Comparison of ENCODE assay signal across 9 cellular contexts in the genomic region with DNA sequence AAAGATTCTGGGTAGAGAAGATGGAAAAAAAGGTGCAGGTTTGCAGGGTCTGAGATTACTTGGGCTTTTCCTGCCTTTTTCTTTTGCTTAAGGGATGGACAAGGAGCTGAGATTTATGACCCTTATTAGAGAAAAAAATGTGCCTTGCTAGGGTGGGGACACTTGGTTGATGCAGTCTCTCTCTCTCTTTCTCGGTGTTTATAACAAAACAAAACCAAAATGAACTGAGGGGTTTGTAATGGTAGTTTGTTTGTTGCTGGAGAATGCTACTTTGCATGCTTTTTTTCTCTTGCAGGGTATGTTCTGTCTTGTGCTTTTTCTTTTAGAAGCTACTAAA. TPM values are rescaled to one million over a fixed set of nuclear protein-coding genes. Genes with fewer than 3 reads are reported as not detected.
DNase-seq lines count a peak whose midpoint lies in the region; ATAC-seq and TF ChIP-seq lines count a peak whose summit lies in the region.
"Had no signal": no experiment of that assay in that cellular context is flagged by ENCODE, and none has a peak within 500 bp of the region (broad histone marks: within the 10 kb centered on the region; RNA-seq: fewer than 3 reads in every experiment).

No MANE protein-coding gene starts in this region.

- POLR2A ChIA-PET in Caco-2 (lab: Charles Lee), result no interaction called here

- no peaks in the 10 kb centered on the region for H3K4me1 ChIP-seq in Caco-2
- peaks cover 0 to 78% (median 24%) of the 10 kb centered on the region in 3 donors for H3K4me1 ChIP-seq in gastroesophageal sphincter
- H3K4me1 ChIP-seq in psoas muscle, result peaks cover 70% of the 10 kb centered on the region

- TF ChIP-seq CTCF in Caco-2 (IDR thresholded peaks at IDR 0.05; ENCODE audit: insufficient read depth in 1 of 2, low read depth in 1 of 2, low read length in 1 of 2, severe bottlenecking in 1 of 2, unreplicated experiment in 1 of 2), result no peak
- no peak for TF ChIP-seq CTCF in gastroesophageal sphincter (IDR thresholded peaks at IDR 0.05)
- no peak for TF ChIP-seq CTCF in psoas muscle (IDR thresholded peaks at IDR 0.05)

- H3K36me3 Mint-ChIP-seq in Caco-2 (ENCODE audit: insufficient read depth, unreplicated experiment), result peaks cover 30% of the 10 kb centered on the region

- intact Hi-C loops in Caco-2 (cut with micrococcal nuclease; ENCODE audit: unreplicated experiment) (no loop called here), psoas muscle (cut with DNase I) (loop anchor here in 1 of 2 donors (5.0 kb wide), 3 partner anchors 37 to 83 kb away; no protein-coding TSS in a partner anchor)

- peak overlapping the region; percentile 74 for H3K9ac ChIP-seq in SK-N-MC (ENCODE audit: insufficient read length)

- CTCF ChIA-PET in Caco-2 (lab: Charles Lee), result no interaction called here

- H3K27me3 ChIP-seq in Caco-2 (replicated peaks; ENCODE audit: control insufficient read depth, insufficient read depth, low read length) (no peaks in the 10 kb centered on the region), gastroesophageal sphincter (no peaks in the 10 kb centered on the region), psoas muscle (ENCODE audit: insufficient read depth in 3 of 3, low read length in 2 of 3) (no peaks in the 10 kb centered on the region)

- H3K9me3 ChIP-seq in Caco-2, result no peaks in the 10 kb centered on the region
- H3K9me3 ChIP-seq in SK-N-MC (ENCODE audit: low read depth, low read length), result 0 out of 2 replicates have a peak, but pooled peaks cover 3% of the 10 kb centered on the region
- H3K9me3 ChIP-seq in gastroesophageal sphincter, result no peaks in the 10 kb centered on the region
- no peaks in the 10 kb centered on the region for H3K9me3 ChIP-seq in psoas muscle

- no peaks in the 10 kb centered on the region for H3K27me3 Mint-ChIP-seq in Caco-2 (ENCODE audit: insufficient read depth, unreplicated experiment)

- peaks cover under 1% of the 10 kb centered on the region for H3K4me1 Mint-ChIP-seq in Caco-2 (ENCODE audit: low read depth, unreplicated experiment)

- no peak for TF ChIP-seq EP300 in gastroesophageal sphincter (IDR thresholded peaks at IDR 0.05)

- BruUV-seq in Caco-2 (replicated peaks; lab: Mats Ljungman, UMichigan), result no TSS peak

- peak overlapping the region; percentile 67 for H3K4me3 Mint-ChIP-seq in Caco-2 (ENCODE audit: unreplicated experiment)

- WGBS in gastroesophageal sphincter (ENCODE audit: low coverage in 1 of 2), 2 donors, result 9 to 27% methylated on average over 1 of the region's 1 CpG
- WGBS in psoas muscle, 3 donors, result 29 to 47% (median 35%) methylated on average over 1 of the region's 1 CpG

- TF ChIP-seq POLR2A in gastroesophageal sphincter (IDR thresholded peaks at IDR 0.05), result no peak

- ATAC-seq in gastroesophageal sphincter (no peak), psoas muscle (no peak), GM18511 (IDR thresholded peaks at IDR 0.05; ENCODE audit: unreplicated experiment) (no peak), GM21447 (IDR thresholded peaks at IDR 0.05; ENCODE audit: unreplicated experiment) (no peak), GM18867 (IDR thresholded peaks at IDR 0.05; ENCODE audit: unreplicated experiment) (no peak)

- H3K36me3 ChIP-seq in Caco-2 (ENCODE audit: control insufficient read depth, insufficient read depth, low read length), result no peaks in the 10 kb centered on the region
- peaks cover 50% of the 10 kb centered on the region for H3K36me3 ChIP-seq in SK-N-MC (ENCODE audit: insufficient read depth, low read length)
- peaks cover 0 to 30% of the 10 kb centered on the region in 2 donors for H3K36me3 ChIP-seq in gastroesophageal sphincter
- H3K36me3 ChIP-seq in psoas muscle (ENCODE audit: insufficient read depth in 1 of 2, low read depth in 1 of 2), result peaks cover 2 to 35% of the 10 kb centered on the region in 2 donors

- H3K9me3 Mint-ChIP-seq in Caco-2 (ENCODE audit: unreplicated experiment), result no peaks in the 10 kb centered on the region
- H3K9me3 Mint-ChIP-seq: activated CD4-positive, alpha-beta T cell treated with anti-CD3 and anti-CD28 coated beads, Interleukin-2, amount 10 ng/mL, durations not matched to agents 24 days and 14 days had no signal

- H3K4me3 ChIP-seq in Caco-2 (ENCODE audit: low read depth, low read length) (no peak overlapping the region), SK-N-MC (peak overlapping the region; percentile 78), gastroesophageal sphincter (peak overlapping the region in 1 of 2 donors; percentile 73), psoas muscle (peak overlapping the region; percentile 73)

- DNase-seq in Caco-2 (no peak), SK-N-MC (ENCODE audit: low read depth, low spot score) (no peak), psoas muscle (no peak)
- no peak for DNase-seq in activated CD4-positive, alpha-beta T cell treated with anti-CD3 and anti-CD28 coated beads, Interleukin-2, amount 50 U/mL, for 4 hours
- DNase-seq: activated CD4-positive, alpha-beta T cell treated with anti-CD3 and anti-CD28 coated beads, Interleukin-2, amount 10 ng/mL, durations not matched to agents 24 days and 14 days had no signal

- H3K27ac ChIP-seq in SK-N-MC (peak overlapping the region; percentile 95), gastroesophageal sphincter (peak overlapping the region; percentile 53 to 98 (median 94)), psoas muscle (peak overlapping the region; percentile 99)

- H3K27ac Mint-ChIP-seq in Caco-2 (ENCODE audit: unreplicated experiment), result peak overlapping the region; percentile 73
- H3K27ac Mint-ChIP-seq: activated CD4-positive, alpha-beta T cell treated with anti-CD3 and anti-CD28 coated beads, Interleukin-2, amount 10 ng/mL, durations not matched to agents 24 days and 14 days had no signal

RNA-seq across cellular contexts. Expression of a gene that starts 0.3 kb away (rescaled TPM):
- 27.7 and 32.7 TPM in 2 replicates for total RNA-seq in Caco-2 (2022)
- total RNA-seq in gastroesophageal sphincter, result 100 to 1,000 TPM in 2 of 4 donors, 10 to 100 TPM in 2; 48.3 to 128 (median 96.2) TPM
- total RNA-seq in psoas muscle, result 100 to 1,000 TPM in 1 of 4 donors, 10 to 100 TPM in 3; 68.8 to 105 (median 84.7) TPM
- 10 to 100 TPM; 13.6 to 41.9 (median 22.7) TPM for polyA plus RNA-seq in psoas muscle
